Comparison of ENCODE assay signal across 2 cellular contexts in the genomic region with DNA sequence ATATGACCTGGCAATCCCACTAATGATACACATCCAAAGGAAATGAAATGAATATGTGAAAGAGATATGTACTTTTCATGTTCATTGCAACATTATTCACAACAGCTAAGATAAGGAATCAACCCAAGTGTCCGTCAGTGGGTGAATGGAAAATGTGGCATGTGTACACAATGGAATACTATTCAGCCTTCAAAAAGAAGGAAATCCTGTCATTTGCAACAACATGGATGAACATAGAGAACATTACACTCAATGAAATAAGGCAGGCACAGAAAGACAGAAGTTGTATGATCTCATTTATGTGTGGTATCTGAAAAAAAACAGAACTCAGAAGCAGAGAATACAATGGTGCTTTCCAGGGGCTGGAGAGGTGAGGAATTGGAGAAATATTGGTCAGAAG.
TF ChIP-seq lines count a peak whose summit lies in the region.

No MANE protein-coding gene starts in this region.

TF ChIP-seq in HepG2, 621 proteins besides CTCF, POLR2A, EP300 and RAD21:
- TF ChIP-seq GRHL1 (CRISPR knock-in tag; conservative IDR thresholded peaks at IDR 0.05) (no peak), MTF1 (CRISPR knock-in tag; IDR thresholded peaks at IDR 0.05) (no peak), THYN1 (CRISPR knock-in tag; IDR thresholded peaks at IDR 0.05; ENCODE audit: borderline replicate concordance, low read depth) (no peak), GATA4 (IDR thresholded peaks at IDR 0.05; ENCODE audit: borderline replicate concordance, low read depth) (no peak), NCOA5 (CRISPR knock-in tag; IDR thresholded peaks at IDR 0.05) (no peak)
- TF ChIP-seq, protein P1, sequence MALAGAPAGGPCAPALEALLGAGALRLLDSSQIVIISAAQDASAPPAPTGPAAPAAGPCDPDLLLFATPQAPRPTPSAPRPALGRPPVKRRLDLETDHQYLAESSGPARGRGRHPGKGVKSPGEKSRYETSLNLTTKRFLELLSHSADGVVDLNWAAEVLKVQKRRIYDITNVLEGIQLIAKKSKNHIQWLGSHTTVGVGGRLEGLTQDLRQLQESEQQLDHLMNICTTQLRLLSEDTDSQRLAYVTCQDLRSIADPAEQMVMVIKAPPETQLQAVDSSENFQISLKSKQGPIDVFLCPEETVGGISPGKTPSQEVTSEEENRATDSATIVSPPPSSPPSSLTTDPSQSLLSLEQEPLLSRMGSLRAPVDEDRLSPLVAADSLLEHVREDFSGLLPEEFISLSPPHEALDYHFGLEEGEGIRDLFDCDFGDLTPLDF (CRISPR knock-in tag; IDR thresholded peaks at IDR 0.05), result no peak

TF ChIP-seq in K562, 482 proteins besides CTCF, POLR2A, EP300 and RAD21:
- TF ChIP-seq PHB2 (IDR thresholded peaks at IDR 0.05; ENCODE audit: low read depth) (no peak), TRIM24 (IDR thresholded peaks at IDR 0.05) (no peak), RBM25 (IDR thresholded peaks at IDR 0.05; ENCODE audit: low read depth, low read length, severe bottlenecking) (peak; percentile 64), BCOR (IDR thresholded peaks at IDR 0.05) (peak; percentile 57; the same call in 1 of the 2 replicates), ZNF146 (CRISPR knock-in tag; IDR thresholded peaks at IDR 0.05; ENCODE audit: unreplicated experiment) (peak; percentile 57), ADNP (tag; IDR thresholded peaks at IDR 0.05) (peak; percentile 20; the same call in 1 of the 2 replicates), KDM1A (IDR thresholded peaks at IDR 0.05) (peak in 1 of 2 experiments; percentile 41; a peak in 2 of 4 replicates)
